In the genomic region with DNA sequence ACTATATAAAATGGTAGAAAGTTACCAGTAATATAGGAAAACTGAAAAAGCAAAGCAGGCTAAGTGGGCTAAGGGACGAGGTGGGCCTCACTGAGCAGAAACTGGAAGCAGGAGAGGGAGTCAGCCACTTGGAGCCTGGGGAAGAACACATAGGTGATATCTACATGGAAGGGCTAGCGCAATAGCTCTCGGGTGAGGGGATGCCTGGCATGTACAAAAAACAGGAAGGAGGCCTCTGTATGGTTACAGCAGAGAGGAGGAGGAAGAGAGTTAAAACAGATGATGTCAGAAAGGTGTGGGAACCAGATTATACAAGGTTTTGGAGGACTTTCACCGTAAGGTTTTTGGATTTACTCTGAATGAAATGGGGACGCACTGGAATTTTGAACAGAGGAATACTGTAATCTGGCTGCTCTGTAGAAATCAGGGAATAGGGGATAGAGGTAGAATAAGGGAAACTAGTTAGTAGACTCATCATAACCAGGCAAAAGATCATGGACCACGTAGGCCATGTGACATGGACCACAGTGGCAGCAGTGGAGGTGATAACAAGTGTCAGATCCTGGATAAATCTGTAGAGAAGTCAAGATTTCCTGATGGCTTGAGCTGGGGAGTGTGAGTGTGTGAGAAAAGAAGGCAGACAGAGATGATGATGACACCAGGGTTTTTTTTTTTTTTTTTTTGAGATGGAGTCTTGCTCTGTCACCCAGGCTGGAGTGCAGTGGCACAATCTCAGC, we compare ENCODE assay signal across 10 cellular contexts. TPM values are rescaled to one million over a fixed set of nuclear protein-coding genes. Genes with fewer than 3 reads are reported as not detected.
DNase-seq lines count a peak whose midpoint lies in the region; ATAC-seq and TF ChIP-seq lines count a peak whose summit lies in the region.
"Had no signal": no experiment of that assay in that cellular context is flagged by ENCODE, and none has a peak within 500 bp of the region (broad histone marks: within the 10 kb centered on the region; RNA-seq: fewer than 3 reads in every experiment).

No MANE protein-coding gene starts in this region.

- H2BK15ac ChIP-seq in mesenchymal stem cell (ENCODE audit: low read depth, poor library complexity, severe bottlenecking), result no peak overlapping the region

- H3K79me1 ChIP-seq in mesenchymal stem cell (replicated peaks; ENCODE audit: low read length, poor library complexity, severe bottlenecking), result peaks cover 4% of the 10 kb centered on the region

- H2AK5ac ChIP-seq in mesenchymal stem cell (ENCODE audit: low read length, severe bottlenecking), result no peak overlapping the region

- DNase-seq in CD1c-positive myeloid dendritic cell (ENCODE audit: extremely low spot score) (peak; percentile 50), WTC11 (ENCODE audit: low spot score) (no peak), mesenchymal stem cell (peak; percentile 78), T1000 (lab: John Stamatoyannopoulos, UW) (no peak)
- DNase-seq: left cardiac atrium, SHP77 treated with DMSO at 0.1 percent for 48 hours had no signal

- no peak overlapping the region for H2AFZ ChIP-seq in mesenchymal stem cell (ENCODE audit: low read depth, low read length)

- POLR2A ChIA-PET in WTC11 (lab: Charles Lee), result no interaction called here

- H3K18ac ChIP-seq in mesenchymal stem cell (ENCODE audit: low read depth in 1 of 2, low read length in 2 of 2), result peak overlapping the region; percentile 29 to 72

- no peaks in the 10 kb centered on the region for H3K9me3 ChIP-seq in mesenchymal stem cell (ENCODE audit: control insufficient read depth, low read length)

- H3K4me1 ChIP-seq in mesenchymal stem cell (ENCODE audit: control insufficient read depth, insufficient read depth, low read depth, low read length), result peaks cover 7% of the 10 kb centered on the region

- TF ChIP-seq CTCF in WTC11 (IDR thresholded peaks at IDR 0.05), result no peak

- H3K9me3 Mint-ChIP-seq in IgD-negative memory B cell (no peaks in the 10 kb centered on the region), WTC11 (peaks cover 4% of the 10 kb centered on the region)

- no peak overlapping the region for H3K14ac ChIP-seq in mesenchymal stem cell (ENCODE audit: low read length in 2 of 2)

- H2BK120ac ChIP-seq in mesenchymal stem cell (ENCODE audit: low read depth, low read length), result no peak overlapping the region

- no peak overlapping the region for H3K23ac ChIP-seq in mesenchymal stem cell (ENCODE audit: low read length in 2 of 2)

- no peak overlapping the region for H3K9ac ChIP-seq in mesenchymal stem cell (ENCODE audit: low read length)

- no peak overlapping the region for H3K4me2 ChIP-seq in mesenchymal stem cell (ENCODE audit: low read length, poor library complexity, severe bottlenecking)

- ATAC-seq in WTC11, result no peak
- no peak for ATAC-seq in HG02852 (IDR thresholded peaks at IDR 0.05; ENCODE audit: unreplicated experiment)
- ATAC-seq in GM21515 (IDR thresholded peaks at IDR 0.05; ENCODE audit: unreplicated experiment), result no peak
- no peak for ATAC-seq in HG03280 (IDR thresholded peaks at IDR 0.05; ENCODE audit: unreplicated experiment)

- peaks cover 41 to 58% (median 58%) of the 10 kb centered on the region in 3 donors for H3K4me1 Mint-ChIP-seq in IgD-negative memory B cell
- peaks cover 19% of the 10 kb centered on the region for H3K4me1 Mint-ChIP-seq in WTC11

- H3K36me3 Mint-ChIP-seq in IgD-negative memory B cell, result peaks cover 9% of the 10 kb centered on the region
- peaks cover 6% of the 10 kb centered on the region for H3K36me3 Mint-ChIP-seq in WTC11

- no peak overlapping the region for H4K8ac ChIP-seq in mesenchymal stem cell (ENCODE audit: low read length)

- H3K27me3 ChIP-seq in mesenchymal stem cell (ENCODE audit: control insufficient read depth in 1 of 2, insufficient read depth in 1 of 2, low read length in 2 of 2), result no peaks in the 10 kb centered on the region

- peak overlapping the region; percentile 76 to 91 (median 86) for H3K4me3 Mint-ChIP-seq in IgD-negative memory B cell
- H3K4me3 Mint-ChIP-seq in WTC11, result no peak overlapping the region

- H3K27me3 Mint-ChIP-seq in IgD-negative memory B cell (no peaks in the 10 kb centered on the region), WTC11 (ENCODE audit: low read depth) (no peaks in the 10 kb centered on the region)

- H3K4ac ChIP-seq in mesenchymal stem cell (ENCODE audit: low read depth in 1 of 2, low read length in 2 of 2), result peak overlapping the region; percentile 30 to 84

- H3K27ac Mint-ChIP-seq in IgD-negative memory B cell (peak overlapping the region; percentile 79 to 100 (median 99)), WTC11 (peak overlapping the region; percentile 95)

- peak overlapping the region; percentile 70 for H4K91ac ChIP-seq in mesenchymal stem cell (ENCODE audit: low read length)

- 68% methylated on average over 6 of the region's 6 CpGs for WGBS in mesenchymal stem cell

- peak overlapping the region; percentile 75 to 95 for H2BK12ac ChIP-seq in mesenchymal stem cell (ENCODE audit: low read length in 2 of 2)

- H3K27ac ChIP-seq in mesenchymal stem cell (ENCODE audit: low read length, poor library complexity, severe bottlenecking), result no peak overlapping the region

- H2BK5ac ChIP-seq in mesenchymal stem cell (ENCODE audit: low read depth, low read length, poor library complexity, severe bottlenecking), result no peak overlapping the region

- H3K4me3 ChIP-seq in mesenchymal stem cell (ENCODE audit: insufficient read depth in 1 of 2, low read depth in 1 of 2, low read length in 2 of 2), result no peak overlapping the region

- CTCF ChIA-PET in WTC11 (lab: Charles Lee), result no interaction called here

- H3K36me3 ChIP-seq in mesenchymal stem cell (ENCODE audit: control insufficient read depth in 1 of 2, insufficient read depth in 2 of 2, low read depth in 1 of 2, low read length in 2 of 2), result peaks cover 0 to 5% of the 10 kb centered on the region in 2 experiments

TF ChIP-seq in WTC11, 78 proteins besides CTCF, POLR2A, EP300 and RAD21:
- TF ChIP-seq GRHL2 (CRISPR knock-in tag; IDR thresholded peaks at IDR 0.05; ENCODE audit: insufficient replicate concordance, severe bottlenecking) (no peak), ELF4 (CRISPR knock-in tag; IDR thresholded peaks at IDR 0.05; ENCODE audit: low read depth) (no peak)
- TF ChIP-seq, protein P1, sequence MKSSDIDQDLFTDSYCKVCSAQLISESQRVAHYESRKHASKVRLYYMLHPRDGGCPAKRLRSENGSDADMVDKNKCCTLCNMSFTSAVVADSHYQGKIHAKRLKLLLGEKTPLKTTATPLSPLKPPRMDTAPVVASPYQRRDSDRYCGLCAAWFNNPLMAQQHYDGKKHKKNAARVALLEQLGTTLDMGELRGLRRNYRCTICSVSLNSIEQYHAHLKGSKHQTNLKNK (CRISPR knock-in tag; IDR thresholded peaks at IDR 0.05), result no peak

RNA-seq across cellular contexts. Expression of a gene that starts 52.6 kb away (rescaled TPM):
- polyA plus RNA-seq in IgD-negative memory B cell, result 173 TPM
- total RNA-seq in WTC11 (2021), result 38.1 to 43.6 TPM (median 38.4 TPM) in 3 replicates
- polyA plus RNA-seq in mesenchymal stem cell (2013, experiment 1 of 2), result 47.4 TPM
- polyA plus RNA-seq in mesenchymal stem cell (2013, experiment 2 of 2), result 45.8 TPM

Comparison
In these comparisons a context has a peak if more than half of its experiments do, and no peak if none do; other contexts are left out.
1. DNase-seq: peak in CD1c-positive myeloid dendritic cell (single experiment) and mesenchymal stem cell (single experiment); none in WTC11 (single experiment) and T1000 (single experiment).